Comparison of ENCODE assay signal across 16 cellular contexts in the genomic region with DNA sequence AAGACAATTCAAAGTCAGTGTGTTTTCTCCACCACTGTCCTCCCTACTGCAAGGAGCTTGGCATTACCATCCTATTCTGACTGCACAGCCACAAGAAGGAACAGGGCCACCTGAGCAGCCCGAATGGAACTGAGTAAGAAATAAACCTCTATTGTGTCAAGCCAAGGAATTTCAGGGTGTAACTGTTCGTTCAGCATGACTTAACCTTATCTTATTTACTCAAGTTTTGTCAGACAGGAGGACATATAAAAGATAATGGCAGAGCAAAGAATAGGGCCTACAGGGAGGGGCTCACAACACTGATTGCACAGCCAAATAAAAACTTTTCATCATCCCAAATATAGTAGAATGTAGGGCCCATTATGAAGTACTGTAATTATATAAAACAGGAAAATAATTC.
DNase-seq lines count a peak whose midpoint lies in the region; ATAC-seq lines count a peak whose summit lies in the region.
"Had no signal": no experiment of that assay in that cellular context is flagged by ENCODE, and none has a peak within 500 bp of the region (broad histone marks: within the 10 kb centered on the region; RNA-seq: fewer than 3 reads in every experiment).

No MANE protein-coding gene starts in this region.

- DNase-seq in Caki2 (ENCODE audit: low read depth) (peak; percentile 16), epithelial cell of prostate (ENCODE audit: low read depth, low spot score) (no peak), kidney tubule cell (ENCODE audit: low spot score) (peak; percentile 11), renal cortical epithelial cell (ENCODE audit: low read depth) (peak; percentile 32), cerebellar cortex (ENCODE audit: low spot score) (no peak)
- no peak for DNase-seq in activated CD8-positive, alpha-beta memory T cell treated with anti-CD3 and anti-CD28 coated beads, Interleukin-2, amount 50 U/mL, for 48 hours
- DNase-seq: 8988T; CD8-positive, alpha-beta T cell; DMS 273 treated with DMSO at 0.1 percent for 48 hours; DMS53; DND-41; EL; H9 had no signal

- ATAC-seq in HG02642 (IDR thresholded peaks at IDR 0.05; ENCODE audit: poor library complexity, unreplicated experiment) = no peak
- ATAC-seq: CD8-positive, alpha-beta T cell; GM12878 had no signal

- H3K27ac ChIP-seq in epithelial cell of prostate = peak overlapping the region; percentile 23
- H3K27ac ChIP-seq: BLaER1 treated with 17β-estradiol and CSF1 and Interleukin-3, amounts not matched to agents 10 nM and 100 nM had no signal

- in situ Hi-C loops in Caki2 (cut with HindIII; ENCODE audit: low pct_unique_long_range_greater_than_20kb, low sequenced_read_pairs) = no loop called here

Comparison
In these comparisons a context has a peak if more than half of its experiments do, and no peak if none do; other contexts are left out.
1. DNase-seq: peak in Caki2 (single experiment), kidney tubule cell (single experiment) and renal cortical epithelial cell (single experiment); none in epithelial cell of prostate (single experiment), cerebellar cortex (single experiment) and activated CD8-positive, alpha-beta memory T cell treated with anti-CD3 and anti-CD28 coated beads, Interleukin-2, amount 50 U/mL, for 48 hours (single experiment).